14 cellular contexts compared by ENCODE assay signal in the genomic region with DNA sequence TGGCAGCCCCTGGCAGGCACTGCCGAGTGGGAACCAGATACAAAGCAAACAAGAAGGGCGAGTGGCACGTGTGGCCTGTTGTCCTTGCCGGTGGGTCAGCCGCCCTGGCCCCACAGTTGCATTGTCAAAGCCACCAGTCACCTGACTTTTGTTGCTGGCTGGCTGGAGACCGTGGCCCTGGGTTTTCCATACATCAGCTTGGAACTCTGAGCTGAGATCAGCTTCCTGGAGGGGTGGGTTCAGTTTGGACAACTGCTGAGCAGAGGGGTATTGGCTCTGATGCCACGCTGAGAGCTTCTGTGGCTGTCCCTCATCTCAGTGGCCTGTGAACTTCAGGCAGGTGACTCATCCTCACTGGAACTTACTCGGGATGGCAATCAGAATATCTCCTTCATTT.
"Had no signal": no experiment of that assay in that cellular context is flagged by ENCODE, and none has a peak within 500 bp of the region (broad histone marks: within the 10 kb centered on the region; RNA-seq: fewer than 3 reads in every experiment).

No MANE protein-coding gene starts in this region.

- H3K4me3 Mint-ChIP-seq: activated naive CD4-positive, alpha-beta T cell treated with anti-CD3 and anti-CD28 coated beads for 36 hours; activated T-helper 17 cell treated with anti-CD3 and anti-CD28 coated beads, Interleukin-2, amount 50 U/mL, for 72 hours; natural killer cell; stimulated activated naive CD8-positive, alpha-beta T cell treated with anti-CD3 and anti-CD28 coated beads, Interleukin-15, amount 100 ng/mL, for 72 hours; T-helper 17 cell had no signal

- DNase-seq: activated CD4-positive, alpha-beta T cell treated with anti-CD3 and anti-CD28 coated beads, Interleukin-2, amount 50 U/mL, for 4 hours; activated naive CD4-positive, alpha-beta T cell treated with anti-CD3 and anti-CD28 coated beads for 36 hours; activated T-cell treated with anti-CD3 and anti-CD28 coated beads, Interleukin-2, amount 50 U/mL, for 1 hour; body of pancreas; dorsolateral prefrontal cortex; lower lobe of right lung; natural killer cell; pancreas; retina; stimulated activated naive CD8-positive, alpha-beta T cell treated with anti-CD3 and anti-CD28 coated beads, Interleukin-15, amount 100 ng/mL, for 72 hours; T-helper 17 cell; trophoblast cell; WERI-Rb-1 had no signal

- H3K4me1 Mint-ChIP-seq: activated T-helper 17 cell treated with anti-CD3 and anti-CD28 coated beads, Interleukin-2, amount 50 U/mL, for 72 hours; natural killer cell; stimulated activated naive CD8-positive, alpha-beta T cell treated with anti-CD3 and anti-CD28 coated beads, Interleukin-15, amount 100 ng/mL, for 72 hours; T-helper 17 cell had no signal

- H3K27me3 Mint-ChIP-seq: stimulated activated naive CD8-positive, alpha-beta T cell treated with anti-CD3 and anti-CD28 coated beads, Interleukin-15, amount 100 ng/mL, for 72 hours had no signal

- H3K27ac Mint-ChIP-seq: activated naive CD4-positive, alpha-beta T cell treated with anti-CD3 and anti-CD28 coated beads for 36 hours; activated T-helper 17 cell treated with anti-CD3 and anti-CD28 coated beads, Interleukin-2, amount 50 U/mL, for 72 hours; natural killer cell; T-helper 17 cell had no signal
